19 cellular contexts compared by ENCODE assay signal in genomic region chr7:22864301-22864700, GRCh38. TPM values are rescaled to one million over a fixed set of nuclear protein-coding genes. Genes with fewer than 3 reads are reported as not detected.
DNase-seq lines count a peak whose midpoint lies in the region; TF ChIP-seq lines count a peak whose summit lies in the region.
"Had no signal": no experiment of that assay in that cellular context is flagged by ENCODE, and none has a peak within 500 bp of the region (broad histone marks: within the 10 kb centered on the region; RNA-seq: fewer than 3 reads in every experiment).

No MANE protein-coding gene starts in this region.

- TF ChIP-seq POLR2A in suprapubic skin (IDR thresholded peaks at IDR 0.05) = no peak

- H3K4me3 ChIP-seq in AG10803 (ENCODE audit: low read length) (no peak overlapping the region), fibroblast of the aortic adventitia (ENCODE audit: low read depth, low read length) (no peak overlapping the region), dorsolateral prefrontal cortex (no peak overlapping the region), suprapubic skin (no peak overlapping the region)
- H3K4me3 ChIP-seq: hepatocyte, lung, upper lobe of left lung had no signal

- H3K27ac Mint-ChIP-seq in activated naive CD8-positive, alpha-beta T cell treated with anti-CD3 and anti-CD28 coated beads for 36 hours = peak overlapping the region; percentile 55
- H3K27ac Mint-ChIP-seq: activated naive CD4-positive, alpha-beta T cell treated with anti-CD3 and anti-CD28 coated beads for 36 hours had no signal

- H3K4me1 ChIP-seq in suprapubic skin = peaks cover 15% of the 10 kb centered on the region

- no peaks in the 10 kb centered on the region for H3K9me3 Mint-ChIP-seq in activated naive CD8-positive, alpha-beta T cell treated with anti-CD3 and anti-CD28 coated beads for 36 hours
- H3K9me3 Mint-ChIP-seq: activated naive CD4-positive, alpha-beta T cell treated with anti-CD3 and anti-CD28 coated beads for 36 hours had no signal

- H3K27ac ChIP-seq in dorsolateral prefrontal cortex = no peak overlapping the region
- no peak overlapping the region for H3K27ac ChIP-seq in suprapubic skin
- H3K27ac ChIP-seq: hepatocyte had no signal

- DNase-seq in AG10803 (ENCODE audit: low read depth) (peak; percentile 57), GM03348 (ENCODE audit: low spot score) (peak; percentile 29), fibroblast of the aortic adventitia (ENCODE audit: low read depth) (peak; percentile 24), dorsolateral prefrontal cortex (no peak), suprapubic skin (ENCODE audit: low spot score in 2 of 2) (no peak), NCI-H2107 (lab: John Stamatoyannopoulos, UW) (no peak), NCI-H2196 treated with DMSO at 0.1 percent for 48 hours (lab: John Stamatoyannopoulos, UW; ENCODE audit: unreplicated experiment) (no peak)
- no peak for DNase-seq in activated naive CD8-positive, alpha-beta T cell treated with anti-CD3 and anti-CD28 coated beads for 36 hours
- DNase-seq: activated CD4-positive, alpha-beta T cell treated with anti-CD3 and anti-CD28 coated beads, Interleukin-2, amount 50 U/mL, for 48 hours; activated naive CD4-positive, alpha-beta T cell treated with anti-CD3 and anti-CD28 coated beads for 36 hours; Caco-2; MM.1S; NCI-H774; SIG-M5; T-helper 1 cell; upper lobe of left lung had no signal

- H3K27me3 ChIP-seq in dorsolateral prefrontal cortex (no peaks in the 10 kb centered on the region), suprapubic skin (no peaks in the 10 kb centered on the region)
- H3K27me3 ChIP-seq: hepatocyte, upper lobe of left lung had no signal

- TF ChIP-seq EP300 in suprapubic skin (IDR thresholded peaks at IDR 0.05) = no peak

- no peak overlapping the region for H3K4me3 Mint-ChIP-seq in activated naive CD8-positive, alpha-beta T cell treated with anti-CD3 and anti-CD28 coated beads for 36 hours
- H3K4me3 Mint-ChIP-seq: activated naive CD4-positive, alpha-beta T cell treated with anti-CD3 and anti-CD28 coated beads for 36 hours; B cell had no signal

- no peaks in the 10 kb centered on the region for H3K9me3 ChIP-seq in suprapubic skin
- H3K9me3 ChIP-seq: Caco-2, upper lobe of left lung had no signal

- TF ChIP-seq CTCF in AG10803 (conservative IDR thresholded peaks at IDR 0.05; ENCODE audit: low read length) (no peak), fibroblast of the aortic adventitia (IDR thresholded peaks at IDR 0.05; ENCODE audit: insufficient read depth, low read length) (no peak), dorsolateral prefrontal cortex (IDR thresholded peaks at IDR 0.05 in 54 of 56, conservative IDR thresholded peaks at IDR 0.05 in 2 of 56; ENCODE audit: low read depth in 1 of 56, partially characterized antibody in 56 of 56) (no peak), suprapubic skin (IDR thresholded peaks at IDR 0.05) (no peak)

- H3K4me1 Mint-ChIP-seq in activated naive CD8-positive, alpha-beta T cell treated with anti-CD3 and anti-CD28 coated beads for 36 hours = peaks cover 40% of the 10 kb centered on the region

- 100% methylated on average over 1 of the region's 1 CpG for WGBS in suprapubic skin

- peaks cover 66% of the 10 kb centered on the region for H3K36me3 Mint-ChIP-seq in activated naive CD8-positive, alpha-beta T cell treated with anti-CD3 and anti-CD28 coated beads for 36 hours

- H3K36me3 ChIP-seq in suprapubic skin = no peaks in the 10 kb centered on the region

- no peaks in the 10 kb centered on the region for H3K27me3 Mint-ChIP-seq in activated naive CD8-positive, alpha-beta T cell treated with anti-CD3 and anti-CD28 coated beads for 36 hours
- H3K27me3 Mint-ChIP-seq: B cell had no signal

- intact Hi-C loops in dorsolateral prefrontal cortex (cut with DNase I) = no loop called here

RNA-seq across cellular contexts. Expression of gene TOMM7, which starts 41.7 kb away (rescaled TPM):
- 100 to 1,000 TPM; 249 to 257 TPM for total RNA-seq in activated naive CD8-positive, alpha-beta T cell treated with anti-CD3 and anti-CD28 coated beads for 36 hours
- total RNA-seq in fibroblast of the aortic adventitia (ENCODE audit: low replicate concordance) = 217 and 251 TPM in 2 replicates
- 100 to 1,000 TPM; 155 to 488 (median 296) TPM for total RNA-seq in dorsolateral prefrontal cortex
- 100 to 1,000 TPM; 116 to 218 (median 149) TPM for total RNA-seq in suprapubic skin

Comparison
In these comparisons a context has a peak if more than half of its experiments do, and no peak if none do; other contexts are left out.
1. DNase-seq: peak in AG10803 (single experiment), GM03348 (single experiment) and fibroblast of the aortic adventitia (single experiment); none in activated naive CD8-positive, alpha-beta T cell treated with anti-CD3 and anti-CD28 coated beads for 36 hours (single experiment), dorsolateral prefrontal cortex (0 of 10), suprapubic skin (0 of 2), NCI-H2107 (single experiment) and NCI-H2196 treated with DMSO at 0.1 percent for 48 hours (single experiment).